20 cellular contexts compared by ENCODE assay signal in genomic region chr4:127236875-127237274, GRCh38.
DNase-seq lines count a peak whose midpoint lies in the region; ATAC-seq, FAIRE-seq and TF ChIP-seq lines count a peak whose summit lies in the region.
"Had no signal": no experiment of that assay in that cellular context is flagged by ENCODE, and none has a peak within 500 bp of the region (broad histone marks: within the 10 kb centered on the region; RNA-seq: fewer than 3 reads in every experiment).

No MANE protein-coding gene starts in this region.

- TF ChIP-seq CTCF in foreskin fibroblast (IDR thresholded peaks at IDR 0.05; ENCODE audit: low read depth, low read length): no peak

- H3K27me3 Mint-ChIP-seq in T-cell: no peaks in the 10 kb centered on the region
- H3K27me3 Mint-ChIP-seq: B cell; CD4-positive, alpha-beta T cell had no signal

- no peak overlapping the region for H3K4me3 Mint-ChIP-seq in T-cell
- H3K4me3 Mint-ChIP-seq: B cell; CD4-positive, alpha-beta T cell had no signal

- no peak overlapping the region for H3K4me3 ChIP-seq in foreskin fibroblast (ENCODE audit: low read depth in 1 of 2, low read length in 2 of 2)
- H3K4me3 ChIP-seq: A549 had no signal

- no peak for FAIRE-seq in urothelium cell line (lab: Jason Lieb, UNC)
- FAIRE-seq: A549, RCC 7860 had no signal

- peaks cover 0 to 3% (median 0%) of the 10 kb centered on the region in 3 donors for H3K9me3 Mint-ChIP-seq in T-cell

- CTCF ChIA-PET in T-cell (lab: Charles Lee): no interaction called here

- peak; percentile 29 for DNase-seq in AG08396 (ENCODE audit: low spot score)
- peak; percentile 35 for DNase-seq in GM03348 (ENCODE audit: low spot score)
- peak; percentile 38 for DNase-seq in RPMI7951 (ENCODE audit: low read depth)
- DNase-seq in foreskin fibroblast: peak; percentile 58 to 88
- DNase-seq in T-cell: no peak
- DNase-seq in urothelium cell line (ENCODE audit: low spot score): no peak
- DNase-seq: Caco-2; CD4-positive, alpha-beta T cell; NCI-H1092 treated with DMSO at 0.1 percent for 48 hours; NCI-H146; NCI-H2081; NCI-H510A; NCI-H774; SIG-M5 had no signal

- H3K4me1 Mint-ChIP-seq in T-cell: no peaks in the 10 kb centered on the region
- H3K4me1 Mint-ChIP-seq: B cell had no signal

- no peak for ATAC-seq in T-cell (replicated peaks in 1 of 4)
- ATAC-seq in GM18520 (IDR thresholded peaks at IDR 0.05; ENCODE audit: unreplicated experiment): no peak
- ATAC-seq in GM18868 (IDR thresholded peaks at IDR 0.05; ENCODE audit: unreplicated experiment): no peak
- ATAC-seq: A549, SK-N-SH treated with all-trans-retinoic acid at 6 μM for 48 hours had no signal

- no peaks in the 10 kb centered on the region for H3K36me3 Mint-ChIP-seq in T-cell

- H3K27ac Mint-ChIP-seq in T-cell: no peak overlapping the region
- H3K27ac Mint-ChIP-seq: B cell; CD4-positive, alpha-beta T cell had no signal

- POLR2A ChIA-PET in T-cell (lab: Charles Lee): no interaction called here

Comparison
In these comparisons a context has a peak if more than half of its experiments do, and no peak if none do; other contexts are left out.
1. DNase-seq: peak in AG08396 (single experiment), GM03348 (single experiment), RPMI7951 (single experiment) and foreskin fibroblast (2 of 2); none in T-cell (0 of 34) and urothelium cell line (single experiment).